ENCODE assay signal across 29 cellular contexts in genomic region chr9:22731786-22732185, GRCh38.
"Had no signal": no experiment of that assay in that cellular context is flagged by ENCODE, and none has a peak within 500 bp of the region (broad histone marks: within the 10 kb centered on the region; RNA-seq: fewer than 3 reads in every experiment).

No MANE protein-coding gene starts in this region.

- FAIRE-seq: bronchial epithelial cell, colon, endometrium, endothelial cell of umbilical vein had no signal

- H3K27me3 ChIP-seq: ascending aorta, brain microvascular endothelial cell, esophagus squamous epithelium, gastroesophageal sphincter, heart right ventricle, hepatocyte had no signal

- H3K79me2 ChIP-seq: hepatocyte had no signal

- H3K4me1 Mint-ChIP-seq: activated CD4-positive, alpha-beta T cell treated with anti-CD3 and anti-CD28 coated beads for 36 hours; activated CD4-positive, alpha-beta T cell treated with anti-CD3 and anti-CD28 coated beads, Interleukin-2, amount 10 ng/mL, durations not matched to agents 24 days and 14 days; activated CD8-positive, alpha-beta memory T cell treated with anti-CD3 and anti-CD28 coated beads, Interleukin-2, amount 10 ng/mL, durations not matched to agents 7 days and 5 days; activated naive CD4-positive, alpha-beta T cell treated with anti-CD3 and anti-CD28 coated beads, Interleukin-2, amount 10 ng/mL, durations not matched to agents 7 days and 5 days; activated naive CD8-positive, alpha-beta T cell treated with anti-CD3 and anti-CD28 coated beads, Interleukin-2, amount 10 ng/mL, durations not matched to agents 7 days and 5 days had no signal

- H3K4me3 ChIP-seq: ascending aorta, esophagus squamous epithelium, gastroesophageal sphincter, heart right ventricle, hepatocyte had no signal

- H3K9me3 ChIP-seq: ascending aorta, esophagus squamous epithelium, gastroesophageal sphincter had no signal

- H3K27ac Mint-ChIP-seq: activated CD4-positive, alpha-beta memory T cell treated with anti-CD3 and anti-CD28 coated beads for 36 hours; activated CD4-positive, alpha-beta T cell treated with anti-CD3 and anti-CD28 coated beads for 36 hours; activated CD4-positive, alpha-beta T cell treated with anti-CD3 and anti-CD28 coated beads, Interleukin-2, amount 10 ng/mL, durations not matched to agents 24 days and 14 days; activated CD8-positive, alpha-beta memory T cell treated with anti-CD3 and anti-CD28 coated beads, Interleukin-2, amount 10 ng/mL, durations not matched to agents 7 days and 5 days; activated CD8-positive, alpha-beta T cell treated with anti-CD3 and anti-CD28 coated beads, Interleukin-2, amount 10 ng/mL, durations not matched to agents 7 days and 5 days; activated naive CD4-positive, alpha-beta T cell treated with anti-CD3 and anti-CD28 coated beads, Interleukin-2, amount 10 ng/mL, durations not matched to agents 7 days and 5 days; activated naive CD4-positive, alpha-beta T cell treated with anti-CD3 and anti-CD28 coated beads, Interleukin-2, amount 50 U/mL, for 72 hours; activated naive CD8-positive, alpha-beta T cell treated with anti-CD3 and anti-CD28 coated beads, Interleukin-2, amount 10 ng/mL, durations not matched to agents 7 days and 5 days had no signal

- H3K4me1 ChIP-seq: ascending aorta, esophagus squamous epithelium, gastroesophageal sphincter, heart right ventricle had no signal

- H3K36me3 ChIP-seq: ascending aorta, brain microvascular endothelial cell, esophagus squamous epithelium, gastroesophageal sphincter, heart right ventricle had no signal

- H3K27me3 Mint-ChIP-seq: activated CD4-positive, alpha-beta memory T cell treated with anti-CD3 and anti-CD28 coated beads for 36 hours; activated CD4-positive, alpha-beta T cell treated with anti-CD3 and anti-CD28 coated beads for 36 hours; activated CD4-positive, alpha-beta T cell treated with anti-CD3 and anti-CD28 coated beads, Interleukin-2, amount 10 ng/mL, durations not matched to agents 24 days and 14 days; activated CD8-positive, alpha-beta memory T cell treated with anti-CD3 and anti-CD28 coated beads, Interleukin-2, amount 10 ng/mL, durations not matched to agents 7 days and 5 days; activated naive CD4-positive, alpha-beta T cell treated with anti-CD3 and anti-CD28 coated beads, Interleukin-2, amount 10 ng/mL, durations not matched to agents 7 days and 5 days; activated naive CD8-positive, alpha-beta T cell treated with anti-CD3 and anti-CD28 coated beads, Interleukin-2, amount 10 ng/mL, durations not matched to agents 7 days and 5 days had no signal

- H3K36me3 Mint-ChIP-seq: activated CD4-positive, alpha-beta memory T cell treated with anti-CD3 and anti-CD28 coated beads for 36 hours; activated CD8-positive, alpha-beta memory T cell treated with anti-CD3 and anti-CD28 coated beads, Interleukin-2, amount 10 ng/mL, durations not matched to agents 7 days and 5 days; activated naive CD4-positive, alpha-beta T cell treated with anti-CD3 and anti-CD28 coated beads, Interleukin-2, amount 10 ng/mL, durations not matched to agents 7 days and 5 days; activated naive CD4-positive, alpha-beta T cell treated with anti-CD3 and anti-CD28 coated beads, Interleukin-2, amount 50 U/mL, for 72 hours; activated naive CD8-positive, alpha-beta T cell treated with anti-CD3 and anti-CD28 coated beads, Interleukin-2, amount 10 ng/mL, durations not matched to agents 7 days and 5 days had no signal

- H3K9me3 Mint-ChIP-seq: activated CD4-positive, alpha-beta T cell treated with anti-CD3 and anti-CD28 coated beads, Interleukin-2, amount 10 ng/mL, durations not matched to agents 24 days and 14 days; activated naive CD8-positive, alpha-beta T cell treated with anti-CD3 and anti-CD28 coated beads, Interleukin-2, amount 10 ng/mL, durations not matched to agents 7 days and 5 days had no signal

- H2AFZ ChIP-seq: hepatocyte had no signal

- H3K4me3 Mint-ChIP-seq: activated CD4-positive, alpha-beta memory T cell treated with anti-CD3 and anti-CD28 coated beads for 36 hours; activated CD4-positive, alpha-beta T cell treated with anti-CD3 and anti-CD28 coated beads for 36 hours; activated CD4-positive, alpha-beta T cell treated with anti-CD3 and anti-CD28 coated beads, Interleukin-2, amount 10 ng/mL, durations not matched to agents 24 days and 14 days; activated CD8-positive, alpha-beta memory T cell treated with anti-CD3 and anti-CD28 coated beads, Interleukin-2, amount 10 ng/mL, durations not matched to agents 7 days and 5 days; activated CD8-positive, alpha-beta T cell treated with anti-CD3 and anti-CD28 coated beads, Interleukin-2, amount 10 ng/mL, durations not matched to agents 7 days and 5 days; activated naive CD4-positive, alpha-beta T cell treated with anti-CD3 and anti-CD28 coated beads, Interleukin-2, amount 10 ng/mL, durations not matched to agents 7 days and 5 days; activated naive CD8-positive, alpha-beta T cell treated with anti-CD3 and anti-CD28 coated beads, Interleukin-2, amount 10 ng/mL, durations not matched to agents 7 days and 5 days had no signal

- DNase-seq: activated CD4-positive, alpha-beta memory T cell treated with anti-CD3 and anti-CD28 coated beads for 36 hours; activated CD4-positive, alpha-beta T cell treated with anti-CD3 and anti-CD28 coated beads for 36 hours; activated CD4-positive, alpha-beta T cell treated with anti-CD3 and anti-CD28 coated beads, Interleukin-2, amount 10 ng/mL, durations not matched to agents 24 days and 14 days; activated CD4-positive, CD25-positive, alpha-beta regulatory T cell; activated CD4-positive, CD25-positive, alpha-beta regulatory T cell treated with anti-CD3 and anti-CD28 coated beads, Interleukin-2, amount 50 U/mL, for 72 hours; activated CD8-positive, alpha-beta memory T cell treated with anti-CD3 and anti-CD28 coated beads, Interleukin-2, amount 10 ng/mL, durations not matched to agents 7 days and 5 days; activated CD8-positive, alpha-beta memory T cell treated with anti-CD3 and anti-CD28 coated beads, Interleukin-2, amount 50 U/mL, for 4 hours; activated CD8-positive, alpha-beta T cell treated with anti-CD3 and anti-CD28 coated beads, Interleukin-2, amount 10 ng/mL, durations not matched to agents 7 days and 5 days; activated gamma-delta T cell; activated naive CD4-positive, alpha-beta T cell; activated naive CD4-positive, alpha-beta T cell treated with anti-CD3 and anti-CD28 coated beads, Interleukin-2, amount 10 ng/mL, durations not matched to agents 7 days and 5 days; activated naive CD8-positive, alpha-beta T cell treated with anti-CD3 and anti-CD28 coated beads, Interleukin-2, amount 10 ng/mL, durations not matched to agents 7 days and 5 days; activated T-cell treated with anti-CD3 and anti-CD28 coated beads, Interleukin-2, amount 50 U/mL, for 1 hour; activated T-cell treated with anti-CD3 and anti-CD28 coated beads, Interleukin-2, amount 50 U/mL, for 48 hours; brain microvascular endothelial cell; effector CD8-positive, alpha-beta T cell; esophagus squamous epithelium; foreskin melanocyte; heart right ventricle; T-helper 2 cell had no signal

- H3K4me2 ChIP-seq: hepatocyte had no signal

- H3K27ac ChIP-seq: ascending aorta, brain microvascular endothelial cell, epithelial cell of prostate, esophagus squamous epithelium, gastroesophageal sphincter, heart right ventricle, hepatocyte had no signal

- ATAC-seq: activated CD4-positive, alpha-beta T cell treated with anti-CD3 and anti-CD28 coated beads for 36 hours; activated CD8-positive, alpha-beta memory T cell treated with anti-CD3 and anti-CD28 coated beads, Interleukin-2, amount 10 ng/mL, durations not matched to agents 7 days and 5 days; activated CD8-positive, alpha-beta T cell treated with anti-CD3 and anti-CD28 coated beads, Interleukin-2, amount 10 ng/mL, durations not matched to agents 7 days and 5 days; activated naive CD4-positive, alpha-beta T cell treated with anti-CD3 and anti-CD28 coated beads, Interleukin-2, amount 50 U/mL, for 72 hours; gastroesophageal sphincter; heart right ventricle had no signal
